In genomic region chr5:172890659-172891058, GRCh38 we compare ENCODE assay signal across 1 cellular context.
TF ChIP-seq lines count a peak whose summit lies in the region.

No MANE protein-coding gene starts in this region.

TF ChIP-seq in IMR-90, 13 proteins besides CTCF, POLR2A, EP300 and RAD21 (continued from another document):
- TF ChIP-seq ELK1 (IDR thresholded peaks at IDR 0.05; ENCODE audit: borderline replicate concordance, low read depth, low read length) (no peak), SMC3 (IDR thresholded peaks at IDR 0.05; ENCODE audit: low read depth, low read length) (no peak), CEBPB (IDR thresholded peaks at IDR 0.05; ENCODE audit: low read depth, low read length) (no peak), RCOR1 (IDR thresholded peaks at IDR 0.05; ENCODE audit: insufficient replicate concordance, low read length) (no peak), MAZ (IDR thresholded peaks at IDR 0.05; ENCODE audit: borderline replicate concordance, low read depth, low read length) (no peak), NFE2L2 (IDR thresholded peaks at IDR 0.05; ENCODE audit: low read depth, low read length) (no peak), CHD1 (IDR thresholded peaks at IDR 0.05; ENCODE audit: low read depth, low read length) (no peak), MXI1 (IDR thresholded peaks at IDR 0.05; ENCODE audit: borderline replicate concordance, low read depth, low read length) (no peak), RFX5 (IDR thresholded peaks at IDR 0.05; ENCODE audit: low read depth, low read length) (no peak)
- TF ChIP-seq, protein P1, sequence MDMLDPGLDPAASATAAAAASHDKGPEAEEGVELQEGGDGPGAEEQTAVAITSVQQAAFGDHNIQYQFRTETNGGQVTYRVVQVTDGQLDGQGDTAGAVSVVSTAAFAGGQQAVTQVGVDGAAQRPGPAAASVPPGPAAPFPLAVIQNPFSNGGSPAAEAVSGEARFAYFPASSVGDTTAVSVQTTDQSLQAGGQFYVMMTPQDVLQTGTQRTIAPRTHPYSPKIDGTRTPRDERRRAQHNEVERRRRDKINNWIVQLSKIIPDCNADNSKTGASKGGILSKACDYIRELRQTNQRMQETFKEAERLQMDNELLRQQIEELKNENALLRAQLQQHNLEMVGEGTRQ (IDR thresholded peaks at IDR 0.05; ENCODE audit: low read depth, low read length), result no peak
